Comparison of ENCODE assay signal across 18 cellular contexts in the genomic region with DNA sequence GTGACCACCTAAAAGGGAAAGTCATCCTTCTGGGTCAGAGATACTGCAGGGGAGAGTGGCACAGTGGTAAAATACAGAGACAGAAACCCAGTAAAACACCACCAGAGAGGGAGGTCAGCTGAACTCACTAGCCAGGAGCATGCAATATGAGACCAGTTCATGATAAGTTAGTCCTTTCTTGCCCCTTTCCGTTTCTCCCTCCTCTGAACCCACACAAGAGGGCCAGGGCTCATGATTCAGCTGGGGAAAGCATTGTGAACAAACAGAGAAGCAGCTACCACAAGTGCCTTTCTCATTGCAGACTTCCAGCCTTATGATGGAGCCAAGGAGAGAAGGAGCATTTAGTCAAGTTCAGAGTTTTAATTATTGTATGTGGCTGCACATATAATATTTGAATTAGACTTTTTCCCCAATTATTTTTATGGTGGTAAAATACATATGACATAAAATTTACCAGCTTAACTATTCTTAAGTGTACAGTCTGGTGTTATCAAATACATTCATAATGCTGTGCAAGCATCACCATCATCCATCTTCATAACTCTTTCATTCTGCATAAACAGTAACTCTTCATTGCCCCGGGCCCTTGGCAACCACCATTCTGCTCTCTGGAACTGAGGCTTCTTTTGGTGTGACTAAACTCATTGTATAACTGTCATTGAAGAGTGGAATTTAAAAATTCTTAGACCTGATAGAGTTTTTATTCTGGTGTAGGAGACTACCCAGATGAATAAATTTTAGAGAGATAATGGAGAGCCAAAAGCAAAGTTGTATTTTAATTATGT.
A peak's percentile ranks its signal among the peaks of the same experiment; 100 is the strongest.
DNase-seq lines count a peak whose midpoint lies in the region; ATAC-seq and TF ChIP-seq lines count a peak whose summit lies in the region.
"Had no signal": no experiment of that assay in that cellular context is flagged by ENCODE, and none has a peak within 500 bp of the region (broad histone marks: within the 10 kb centered on the region; RNA-seq: fewer than 3 reads in every experiment).

No MANE protein-coding gene starts in this region.

- 65 to 83% methylated on average over 2 of the region's 2 CpGs for WGBS in GM23248 (ENCODE audit: low coverage in 1 of 2, low lambda C conversion rate in 2 of 2, missing lambda C conversion rate in 2 of 2), 2 experiments
- WGBS in IMR-90 (ENCODE audit: extremely low coverage in 2 of 2, insufficient read length in 1 of 2), 2 experiments = no CpG with 5 or more reads among the region's 2 CpGs
- WGBS in endodermal cell (ENCODE audit: insufficient coverage in 1 of 2, insufficient read length in 1 of 2), 2 experiments = 83 to 91% methylated on average over 1 to 2 of the region's 2 CpGs
- no CpG with 5 or more reads among the region's 2 CpGs for WGBS in trophoblast cell (ENCODE audit: extremely low coverage, insufficient coverage, insufficient read length)

- POLR2A ChIA-PET in IMR-90 (lab: Charles Lee; ENCODE audit: unreplicated experiment) = no interaction called here

- BruUV-seq in IMR-90 (replicated peaks; lab: Mats Ljungman, UMichigan) = no TSS peak

- H3K9me2 ChIP-seq in GM23248 (ENCODE audit: insufficient read depth) = no peaks in the 10 kb centered on the region

- no peak overlapping the region for H3K4me3 Mint-ChIP-seq in endodermal cell
- H3K4me3 Mint-ChIP-seq: CD4-positive, CD25-positive, alpha-beta regulatory T cell had no signal

- H3K79me2 ChIP-seq in GM23248 (ENCODE audit: insufficient read depth) (no peaks in the 10 kb centered on the region), trophoblast cell (ENCODE audit: control insufficient read depth, insufficient read depth, low read length, poor library complexity) (no peaks in the 10 kb centered on the region)

- ATAC-seq in IMR-90 (ENCODE audit: low read depth) = peak; percentile 42
- ATAC-seq: GM12878, HepG2 had no signal

- H3K9ac ChIP-seq in GM23248 (no peak overlapping the region), IMR-90 (ENCODE audit: low read depth, low read length) (no peak overlapping the region), endodermal cell (ENCODE audit: extremely low read depth, low read length, poor library complexity, severe bottlenecking) (no peak overlapping the region), trophoblast cell (ENCODE audit: low read length) (no peak overlapping the region)

- no peak overlapping the region for H3K4ac ChIP-seq in IMR-90 (ENCODE audit: low read depth, low read length)
- no peak overlapping the region for H3K4ac ChIP-seq in trophoblast cell (ENCODE audit: low read depth, low read length)

- H2BK5ac ChIP-seq in IMR-90 (ENCODE audit: low read depth, low read length, poor library complexity, severe bottlenecking) (no peak overlapping the region), trophoblast cell (ENCODE audit: low read depth, low read length, poor library complexity) (no peak overlapping the region)

- no peak overlapping the region for H2BK20ac ChIP-seq in IMR-90 (ENCODE audit: low read depth, low read length)

- no peak overlapping the region for H2BK15ac ChIP-seq in IMR-90 (ENCODE audit: low read depth, low read length)

- H3K36me3 ChIP-seq in GM23248 (ENCODE audit: low read depth) = no peaks in the 10 kb centered on the region
- no peaks in the 10 kb centered on the region for H3K36me3 ChIP-seq in IMR-90 (ENCODE audit: control insufficient read depth, insufficient read depth, low read length)
- H3K36me3 ChIP-seq in endodermal cell (ENCODE audit: control insufficient read depth, insufficient read depth, low read length) = no peaks in the 10 kb centered on the region
- no peaks in the 10 kb centered on the region for H3K36me3 ChIP-seq in trophoblast cell (ENCODE audit: control insufficient read depth in 1 of 2, insufficient read depth in 2 of 2, low read length in 2 of 2)
- H3K36me3 ChIP-seq: BE2C, Peyer's patch had no signal

- no peak for TF ChIP-seq POLR2A in IMR-90 (IDR thresholded peaks at IDR 0.05; ENCODE audit: low read depth, low read length)

- no peak for TF ChIP-seq CTCF in IMR-90 (conservative IDR thresholded peaks at IDR 0.05; ENCODE audit: low read depth, low read length)
- TF ChIP-seq CTCF in endodermal cell (conservative IDR thresholded peaks at IDR 0.05) = no peak

- intact Hi-C loops in IMR-90 (cut with micrococcal nuclease) = no loop called here

- H4K12ac ChIP-seq in trophoblast cell (ENCODE audit: low read depth, low read length) = no peak overlapping the region

- no peak overlapping the region for H3K27ac ChIP-seq in GM23248
- H3K27ac ChIP-seq in IMR-90 (ENCODE audit: insufficient read depth, low read length) = no peak overlapping the region
- peak overlapping the region; percentile 51 for H3K27ac ChIP-seq in endodermal cell (ENCODE audit: low read depth, low read length)
- no peak overlapping the region for H3K27ac ChIP-seq in trophoblast cell (ENCODE audit: low read depth, low read length)
- H3K27ac ChIP-seq: Peyer's patch had no signal

- H3K79me1 ChIP-seq in IMR-90 (ENCODE audit: low read depth in 1 of 2, low read length in 2 of 2) (no peaks in the 10 kb centered on the region), trophoblast cell (ENCODE audit: low read length) (no peaks in the 10 kb centered on the region)

- no peak for TF ChIP-seq RAD21 in IMR-90 (IDR thresholded peaks at IDR 0.05; ENCODE audit: low read length)

- no peaks in the 10 kb centered on the region for H4K20me1 ChIP-seq in GM23248 (ENCODE audit: insufficient read depth)
- no peaks in the 10 kb centered on the region for H4K20me1 ChIP-seq in IMR-90 (ENCODE audit: insufficient read depth, low read length)

- H3K4me1 Mint-ChIP-seq in endodermal cell = no peaks in the 10 kb centered on the region
- H3K4me1 Mint-ChIP-seq: CD4-positive, CD25-positive, alpha-beta regulatory T cell had no signal

- H3K9me3 Mint-ChIP-seq in endodermal cell = no peaks in the 10 kb centered on the region

- H3K18ac ChIP-seq in IMR-90 (ENCODE audit: low read depth, low read length) = no peak overlapping the region
- H3K18ac ChIP-seq in trophoblast cell (ENCODE audit: low read length) = no peak overlapping the region

- no peak overlapping the region for H2AK9ac ChIP-seq in IMR-90 (replicated peaks; ENCODE audit: low read depth, low read length, poor library complexity)

- no peak overlapping the region for H2BK12ac ChIP-seq in trophoblast cell (ENCODE audit: low read length)

- DNase-seq in GM23248 = peak; percentile 20
- DNase-seq in IMR-90 = no peak
- DNase-seq in endodermal cell = no peak
- DNase-seq in trophoblast cell = peak; percentile 59 to 80
- no peak for DNase-seq in HK-2 (ENCODE audit: unreplicated experiment)
- DNase-seq in hypothalamus (lab: John Stamatoyannopoulos, UW) = no peak
- DNase-seq in activated CD4-positive, alpha-beta T cell treated with anti-CD3 and anti-CD28 coated beads, Interleukin-2, amount 50 U/mL, for 4 hours = no peak
- DNase-seq: BE2C; CD4-positive, CD25-positive, alpha-beta regulatory T cell; KBM-7; NCI-H1092; NCI-H1436; NCI-H1930; NCI-H510A treated with DMSO at 0.1 percent for 48 hours; NCI-H774; Peyer's patch had no signal

- no peak overlapping the region for H3K23ac ChIP-seq in IMR-90 (ENCODE audit: low read depth, low read length)
- H3K23ac ChIP-seq in trophoblast cell (ENCODE audit: low read length) = peak overlapping the region; percentile 43

- H3K4me3 ChIP-seq in GM23248 (no peak overlapping the region), IMR-90 (ENCODE audit: insufficient read depth, low read depth, low read length) (no peak overlapping the region), endodermal cell (ENCODE audit: low read length) (no peak overlapping the region), trophoblast cell (ENCODE audit: low read depth, low read length) (no peak overlapping the region)
- H3K4me3 ChIP-seq: GM12878, Peyer's patch had no signal

- no peaks in the 10 kb centered on the region; the same call in 1 of the 2 replicates for H3K9me1 ChIP-seq in IMR-90 (ENCODE audit: insufficient read depth, low read length)

- dilution Hi-C loops in IMR-90 (cut with HindIII; ENCODE audit: low sequenced_read_pairs, unreplicated experiment) = no loop called here

- H3K27me3 ChIP-seq in GM23248 (replicated peaks; ENCODE audit: insufficient read depth) (no peaks in the 10 kb centered on the region), IMR-90 (ENCODE audit: control insufficient read depth, insufficient read depth, low read length) (no peaks in the 10 kb centered on the region; the same call in 1 of the 2 replicates), endodermal cell (ENCODE audit: control insufficient read depth, insufficient read depth, low read length, poor library complexity, severe bottlenecking) (no peaks in the 10 kb centered on the region), trophoblast cell (ENCODE audit: insufficient read depth, low read length) (no peaks in the 10 kb centered on the region)
- H3K27me3 ChIP-seq: BE2C, Peyer's patch had no signal

- no peak overlapping the region for H3K56ac ChIP-seq in IMR-90 (ENCODE audit: extremely low read depth, insufficient read depth, low read length)

- CTCF ChIA-PET in IMR-90 (lab: Yijun Ruan, JAX) = interaction anchor here (1.0 kb wide), 1 partner anchor 17 kb away, joined by 3 read pairs; no protein-coding TSS in a partner anchor

- H4K91ac ChIP-seq in IMR-90 (ENCODE audit: insufficient read depth, low read depth, low read length) = no peak overlapping the region
- no peak overlapping the region for H4K91ac ChIP-seq in trophoblast cell (ENCODE audit: low read depth, low read length)

- no peaks in the 10 kb centered on the region for H3K27me3 Mint-ChIP-seq in endodermal cell (ENCODE audit: insufficient read depth)

- H2AFZ ChIP-seq in GM23248 (no peak overlapping the region), IMR-90 (replicated peaks; ENCODE audit: low read length, poor library complexity) (no peak overlapping the region), trophoblast cell (ENCODE audit: insufficient read depth, low read length, poor library complexity) (no peak overlapping the region)

- no peak overlapping the region for H3K4me2 ChIP-seq in GM23248 (ENCODE audit: unreplicated experiment)
- no peak overlapping the region for H3K4me2 ChIP-seq in IMR-90 (ENCODE audit: low read depth, low read length)
- no peak overlapping the region for H3K4me2 ChIP-seq in trophoblast cell (ENCODE audit: low read length)

- H3K9me3 ChIP-seq in GM23248 (ENCODE audit: low read depth) (no peaks in the 10 kb centered on the region), IMR-90 (ENCODE audit: control insufficient read depth, insufficient read depth, low read length) (no peaks in the 10 kb centered on the region), endodermal cell (ENCODE audit: control insufficient read depth, low read length) (peaks cover 6% of the 10 kb centered on the region), trophoblast cell (ENCODE audit: insufficient read depth, low read depth, low read length) (no peaks in the 10 kb centered on the region)
- H3K9me3 ChIP-seq: BE2C, Peyer's patch had no signal

- H3F3A ChIP-seq in GM23248 (ENCODE audit: insufficient read depth) = no peaks in the 10 kb centered on the region

- in situ Hi-C loops in GM23248 (cut with MboI) (no loop called here), IMR-90 (cut with MboI; ENCODE audit: low sequenced_read_pairs) (no loop called here)

- H3K14ac ChIP-seq in IMR-90 (replicated peaks; ENCODE audit: low read depth, low read length) = no peak overlapping the region
- no peak overlapping the region for H3K14ac ChIP-seq in trophoblast cell (ENCODE audit: low read length)

- no peak overlapping the region for H4K8ac ChIP-seq in IMR-90 (ENCODE audit: low read depth in 2 of 2, low read length in 2 of 2)
- H4K8ac ChIP-seq in trophoblast cell (ENCODE audit: low read depth, low read length) = no peak overlapping the region

- H2BK120ac ChIP-seq in IMR-90 (ENCODE audit: low read depth, low read length) (no peak overlapping the region), trophoblast cell (ENCODE audit: insufficient read depth, low read length, poor library complexity) (no peak overlapping the region)

- H3K4me1 ChIP-seq in GM23248 (ENCODE audit: insufficient read depth) (peaks cover 17% of the 10 kb centered on the region; the same call in 1 of the 2 replicates), IMR-90 (ENCODE audit: control insufficient read depth, insufficient read depth, low read length) (no peaks in the 10 kb centered on the region), endodermal cell (ENCODE audit: control insufficient read depth, insufficient read depth, low read length) (no peaks in the 10 kb centered on the region), trophoblast cell (ENCODE audit: control insufficient read depth in 1 of 2, insufficient read depth in 2 of 2, low read length in 2 of 2) (no peaks in the 10 kb centered on the region)
- H3K4me1 ChIP-seq: BE2C, Peyer's patch had no signal

- H3K27ac Mint-ChIP-seq in endodermal cell = no peak overlapping the region
- H3K27ac Mint-ChIP-seq: CD4-positive, CD25-positive, alpha-beta regulatory T cell had no signal

- H4K5ac ChIP-seq in IMR-90 (ENCODE audit: low read depth, low read length) = no peak overlapping the region

- no peaks in the 10 kb centered on the region for H3K36me3 Mint-ChIP-seq in endodermal cell (ENCODE audit: low read depth)
- H3K36me3 Mint-ChIP-seq: CD4-positive, CD25-positive, alpha-beta regulatory T cell had no signal

- H2AK5ac ChIP-seq in IMR-90 (ENCODE audit: low read depth, low read length) (no peak overlapping the region), trophoblast cell (ENCODE audit: low read length) (no peak overlapping the region)

Comparison
In these comparisons a context has a peak if more than half of its experiments do, and no peak if none do; other contexts are left out.
1. DNase-seq: peak in GM23248 (single experiment) and trophoblast cell (2 of 2); none in IMR-90 (single experiment), endodermal cell (single experiment), HK-2 (single experiment), hypothalamus (0 of 51) and activated CD4-positive, alpha-beta T cell treated with anti-CD3 and anti-CD28 coated beads, Interleukin-2, amount 50 U/mL, for 4 hours (0 of 2).